In the genomic region with DNA sequence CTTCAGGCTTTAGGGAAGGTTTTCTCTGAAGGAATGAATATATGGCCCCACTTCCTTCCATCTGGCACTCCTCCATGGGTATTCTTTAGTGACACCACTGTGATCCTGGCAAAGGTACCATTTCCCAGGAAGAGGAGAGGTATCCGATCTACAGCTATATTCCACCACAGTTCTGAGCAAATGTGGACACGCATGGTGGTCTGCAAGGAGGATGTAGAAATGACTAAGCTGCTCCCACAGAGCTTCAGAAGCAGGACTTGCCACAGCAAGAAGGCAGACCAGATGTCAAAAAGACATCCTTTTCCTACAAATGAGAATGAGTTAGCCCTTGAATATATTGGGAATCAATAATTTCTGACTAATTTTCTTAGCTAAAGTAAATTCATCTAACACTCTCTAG, we compare ENCODE assay signal across 23 cellular contexts.
"Had no signal": no experiment of that assay in that cellular context is flagged by ENCODE, and none has a peak within 500 bp of the region (broad histone marks: within the 10 kb centered on the region; RNA-seq: fewer than 3 reads in every experiment).

No MANE protein-coding gene starts in this region.

- FAIRE-seq: small intestine had no signal

- H3K4me3 Mint-ChIP-seq: activated CD4-positive, alpha-beta memory T cell treated with anti-CD3 and anti-CD28 coated beads, Interleukin-2, amount 10 ng/mL, durations not matched to agents 7 days and 5 days; activated CD4-positive, alpha-beta T cell treated with anti-CD3 and anti-CD28 coated beads, Interleukin-2, amount 10 ng/mL, durations not matched to agents 24 days and 14 days; effector memory CD8-positive, alpha-beta T cell; memory B cell; natural killer cell treated with Interleukin-12 subunit alpha and Interleukin-12 subunit beta and Interleukin-15 and Interleukin-18, amount 100 ng/mL, for 72 hours had no signal

- H3K27ac Mint-ChIP-seq: activated CD4-positive, alpha-beta memory T cell treated with anti-CD3 and anti-CD28 coated beads, Interleukin-2, amount 10 ng/mL, durations not matched to agents 7 days and 5 days; activated CD4-positive, alpha-beta T cell treated with anti-CD3 and anti-CD28 coated beads, Interleukin-2, amount 10 ng/mL, durations not matched to agents 24 days and 14 days; activated naive CD4-positive, alpha-beta T cell treated with anti-CD3 and anti-CD28 coated beads, Interleukin-2, amount 50 U/mL, for 72 hours; effector memory CD8-positive, alpha-beta T cell; memory B cell; natural killer cell treated with Interleukin-12 subunit alpha and Interleukin-12 subunit beta and Interleukin-15 and Interleukin-18, amount 100 ng/mL, for 72 hours had no signal

- H3K4me1 Mint-ChIP-seq: activated CD4-positive, alpha-beta memory T cell treated with anti-CD3 and anti-CD28 coated beads, Interleukin-2, amount 10 ng/mL, durations not matched to agents 7 days and 5 days; activated CD4-positive, alpha-beta T cell treated with anti-CD3 and anti-CD28 coated beads, Interleukin-2, amount 10 ng/mL, durations not matched to agents 24 days and 14 days; memory B cell had no signal

- H3K4me1 ChIP-seq: esophagus muscularis mucosa, gastroesophageal sphincter, right lobe of liver, upper lobe of left lung had no signal

- H3K9me3 Mint-ChIP-seq: activated CD4-positive, alpha-beta memory T cell treated with anti-CD3 and anti-CD28 coated beads, Interleukin-2, amount 10 ng/mL, durations not matched to agents 7 days and 5 days; activated CD4-positive, alpha-beta T cell treated with anti-CD3 and anti-CD28 coated beads, Interleukin-2, amount 10 ng/mL, durations not matched to agents 24 days and 14 days; activated naive CD4-positive, alpha-beta T cell treated with anti-CD3 and anti-CD28 coated beads, Interleukin-2, amount 50 U/mL, for 72 hours; effector memory CD8-positive, alpha-beta T cell; memory B cell; natural killer cell treated with Interleukin-12 subunit alpha and Interleukin-12 subunit beta and Interleukin-15 and Interleukin-18, amount 100 ng/mL, for 72 hours had no signal

- H3K36me3 Mint-ChIP-seq: activated naive CD4-positive, alpha-beta T cell treated with anti-CD3 and anti-CD28 coated beads, Interleukin-2, amount 50 U/mL, for 72 hours; natural killer cell treated with Interleukin-12 subunit alpha and Interleukin-12 subunit beta and Interleukin-15 and Interleukin-18, amount 100 ng/mL, for 72 hours had no signal

- H3K27ac ChIP-seq: brain microvascular endothelial cell, esophagus muscularis mucosa, gastroesophageal sphincter, heart left ventricle, right lobe of liver, upper lobe of left lung, VCaP had no signal

- DNase-seq: activated CD4-positive, alpha-beta memory T cell treated with anti-CD3 and anti-CD28 coated beads, Interleukin-2, amount 10 ng/mL, durations not matched to agents 7 days and 5 days; activated CD4-positive, alpha-beta T cell treated with anti-CD3 and anti-CD28 coated beads, Interleukin-2, amount 10 ng/mL, durations not matched to agents 24 days and 14 days; activated T-cell treated with anti-CD3 and anti-CD28 coated beads for 4 hours; aorta; brain microvascular endothelial cell; caudate nucleus; effector memory CD8-positive, alpha-beta T cell; heart left ventricle; islet precursor cell; left colon; posterior cingulate gyrus; right lobe of liver; stimulated activated CD4-positive, alpha-beta T cell treated with anti-CD3 and anti-CD28 coated beads, Interleukin-2, amount 100 ng/mL, for 24 hours; stimulated activated naive CD4-positive, alpha-beta T cell treated with Interleukin-2 at 50 U/mL for 16 hours; upper lobe of left lung had no signal

- H3K4me3 ChIP-seq: esophagus muscularis mucosa, gastroesophageal sphincter, heart left ventricle, right lobe of liver, upper lobe of left lung had no signal

- H3K9me3 ChIP-seq: esophagus muscularis mucosa, gastroesophageal sphincter, heart left ventricle, right lobe of liver, upper lobe of left lung had no signal

- H3K27me3 ChIP-seq: brain microvascular endothelial cell, esophagus muscularis mucosa, gastroesophageal sphincter, heart left ventricle, right lobe of liver, upper lobe of left lung had no signal

- ATAC-seq: activated CD4-positive, CD25-positive, alpha-beta regulatory T cell treated with anti-CD3 and anti-CD28 coated beads, Interleukin-2, amount 50 U/mL, for 24 hours; activated naive CD4-positive, alpha-beta T cell treated with anti-CD3 and anti-CD28 coated beads, Interleukin-2, amount 50 U/mL, for 72 hours; effector memory CD8-positive, alpha-beta T cell; gastroesophageal sphincter; natural killer cell treated with Interleukin-12 subunit alpha and Interleukin-12 subunit beta and Interleukin-15 and Interleukin-18, amount 100 ng/mL, for 72 hours; right lobe of liver had no signal

- H3K27me3 Mint-ChIP-seq: activated CD4-positive, alpha-beta memory T cell treated with anti-CD3 and anti-CD28 coated beads, Interleukin-2, amount 10 ng/mL, durations not matched to agents 7 days and 5 days; activated CD4-positive, alpha-beta T cell treated with anti-CD3 and anti-CD28 coated beads, Interleukin-2, amount 10 ng/mL, durations not matched to agents 24 days and 14 days; effector memory CD8-positive, alpha-beta T cell; memory B cell; natural killer cell treated with Interleukin-12 subunit alpha and Interleukin-12 subunit beta and Interleukin-15 and Interleukin-18, amount 100 ng/mL, for 72 hours had no signal

- H3K36me3 ChIP-seq: brain microvascular endothelial cell, esophagus muscularis mucosa, gastroesophageal sphincter, heart left ventricle, right lobe of liver, upper lobe of left lung had no signal
